8 cellular contexts compared by ENCODE assay signal in the genomic region with DNA sequence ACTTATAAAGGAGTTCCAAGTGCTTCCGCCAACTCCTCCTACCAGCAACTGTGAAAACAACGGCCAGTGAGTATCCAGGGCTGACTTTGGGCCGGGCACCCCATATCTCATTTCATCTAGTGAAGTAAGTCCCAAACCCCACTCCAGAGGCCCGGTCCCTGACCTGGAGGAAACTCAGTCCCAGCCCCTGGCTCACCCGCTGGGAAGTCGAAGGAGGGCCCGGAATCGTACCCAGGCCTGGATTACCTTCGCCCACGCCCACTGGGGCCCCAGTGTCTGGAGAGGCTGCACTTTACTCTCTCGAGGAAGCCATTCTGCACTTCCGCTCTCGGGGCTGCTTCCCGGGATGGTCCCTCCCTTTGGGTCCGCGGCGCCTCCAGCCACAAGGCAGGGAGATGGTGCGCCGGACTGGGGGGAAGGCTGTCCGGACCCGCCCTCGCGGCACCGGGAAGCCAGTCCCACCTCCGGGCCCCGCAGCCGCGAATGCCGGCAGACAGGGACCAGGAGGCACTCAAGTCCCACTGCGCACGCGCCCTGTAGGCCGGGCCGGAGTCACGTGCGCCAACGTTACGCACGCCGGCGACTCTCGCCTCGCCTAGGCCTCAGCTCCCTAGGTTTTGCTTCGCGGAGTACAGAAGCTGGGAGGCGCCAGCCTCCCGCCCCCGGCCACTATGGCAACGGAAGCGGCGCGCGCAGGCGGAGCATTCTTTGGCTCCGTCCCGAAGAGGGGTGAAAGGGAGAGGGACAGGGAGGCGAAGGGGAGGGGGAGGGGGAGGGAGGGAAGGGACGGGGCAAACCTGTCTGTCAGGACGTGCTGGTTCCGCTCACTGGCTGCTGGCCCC. TPM values are rescaled to one million over a fixed set of nuclear protein-coding genes. Genes with fewer than 3 reads are reported as not detected.
DNase-seq lines count a peak whose midpoint lies in the region; ATAC-seq lines count a peak whose summit lies in the region.

A gene with protein sequence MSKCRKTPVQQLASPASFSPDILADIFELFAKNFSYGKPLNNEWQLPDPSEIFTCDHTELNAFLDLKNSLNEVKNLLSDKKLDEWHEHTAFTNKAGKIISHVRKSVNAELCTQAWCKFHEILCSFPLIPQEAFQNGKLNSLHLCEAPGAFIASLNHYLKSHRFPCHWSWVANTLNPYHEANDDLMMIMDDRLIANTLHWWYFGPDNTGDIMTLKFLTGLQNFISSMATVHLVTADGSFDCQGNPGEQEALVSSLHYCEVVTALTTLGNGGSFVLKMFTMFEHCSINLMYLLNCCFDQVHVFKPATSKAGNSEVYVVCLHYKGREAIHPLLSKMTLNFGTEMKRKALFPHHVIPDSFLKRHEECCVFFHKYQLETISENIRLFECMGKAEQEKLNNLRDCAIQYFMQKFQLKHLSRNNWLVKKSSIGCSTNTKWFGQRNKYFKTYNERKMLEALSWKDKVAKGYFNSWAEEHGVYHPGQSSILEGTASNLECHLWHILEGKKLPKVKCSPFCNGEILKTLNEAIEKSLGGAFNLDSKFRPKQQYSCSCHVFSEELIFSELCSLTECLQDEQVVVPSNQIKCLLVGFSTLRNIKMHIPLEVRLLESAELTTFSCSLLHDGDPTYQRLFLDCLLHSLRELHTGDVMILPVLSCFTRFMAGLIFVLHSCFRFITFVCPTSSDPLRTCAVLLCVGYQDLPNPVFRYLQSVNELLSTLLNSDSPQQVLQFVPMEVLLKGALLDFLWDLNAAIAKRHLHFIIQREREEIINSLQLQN (minus strand): TSS at position 513 of the 842 bp plus-strand sequence. CDS start 3,482 bp downstream, outside the sequence.

- peak; percentile 92 for ATAC-seq in GM21825 (IDR thresholded peaks at IDR 0.05; ENCODE audit: unreplicated experiment)
- peak; percentile 97 for ATAC-seq in naive thymus-derived CD4-positive, alpha-beta T cell
- ATAC-seq in stimulated activated naive B cell treated with anti-CD40 and anti-IgM and Interleukin-4, amounts not matched to agents 10 μg/mL and 1 μg/mL and 100 μg/mL, for 72 hours (replicated peaks) = peak; percentile 93 to 94

- 0 out of 2 replicates have a peak, but pooled peaks cover 2% of the 10 kb centered on the region for H4K20me1 ChIP-seq in Karpas-422 (ENCODE audit: insufficient read depth, low read depth, low read length)

- H3K9me2 ChIP-seq in Karpas-422 (replicated peaks; ENCODE audit: insufficient read depth, low read length) = no peaks in the 10 kb centered on the region

- peak within 1 kb of the TSS; percentile 76 for H3K4me3 ChIP-seq in Karpas-422 (ENCODE audit: low read length)
- peak within 1 kb of the TSS; percentile 87 for H3K4me3 ChIP-seq in naive thymus-derived CD4-positive, alpha-beta T cell (ENCODE audit: low read length)

- no peaks in the 10 kb centered on the region for H3K9me3 ChIP-seq in Karpas-422 (ENCODE audit: low read length)
- peaks cover 0 to 16% (median 0%) of the 10 kb centered on the region in 3 experiments for H3K9me3 ChIP-seq in naive thymus-derived CD4-positive, alpha-beta T cell (ENCODE audit: control insufficient read depth in 2 of 3, low read length in 3 of 3)

- peak within 1 kb of the TSS; percentile 87 for H2AFZ ChIP-seq in Karpas-422 (ENCODE audit: low read length)

- H3K4me1 Mint-ChIP-seq in activated T-helper 1 cell treated with anti-CD3 and anti-CD28 coated beads, Interleukin-12 subunit alpha, Interleukin-12 subunit beta, Interleukin-2, Interleukin-4 antibody, amounts not matched to agents 30 ng/mL and 10 ng/mL and 1 ng/mL, durations not matched to agents 14 hours and 24 hours and 36 hours (ENCODE audit: low read depth) = peaks cover 26% of the 10 kb centered on the region
- peaks cover 21 to 36% (median 30%) of the 10 kb centered on the region in 7 donors for H3K4me1 Mint-ChIP-seq in naive thymus-derived CD4-positive, alpha-beta T cell
- H3K4me1 Mint-ChIP-seq in stimulated activated naive B cell treated with anti-CD40 and anti-IgM and Interleukin-4, amounts not matched to agents 10 μg/mL and 1 μg/mL and 100 μg/mL, for 72 hours = peaks cover 19 to 28% of the 10 kb centered on the region in 2 donors

- H3K36me3 ChIP-seq in Karpas-422 (ENCODE audit: insufficient read depth, low read length) = peaks cover 25% of the 10 kb centered on the region
- H3K36me3 ChIP-seq in naive thymus-derived CD4-positive, alpha-beta T cell (ENCODE audit: control insufficient read depth in 2 of 3, insufficient read depth in 3 of 3, low read length in 3 of 3) = peaks cover 0 to 33% (median 9%) of the 10 kb centered on the region in 3 experiments

- CTCF ChIA-PET in naive thymus-derived CD4-positive, alpha-beta T cell (lab: Charles Lee) = no interaction called here

- DNase-seq in DMS79 treated with DMSO at 0.1 percent for 48 hours (lab: John Stamatoyannopoulos, UW) (peak; percentile 82), Karpas-422 (peak; percentile 97), RKO (ENCODE audit: low spot score) (peak; percentile 98), fibroblast of gingiva (ENCODE audit: low read depth) (peak; percentile 98)
- DNase-seq in activated T-helper 1 cell treated with anti-CD3 and anti-CD28 coated beads, Interleukin-12 subunit alpha, Interleukin-12 subunit beta, Interleukin-2, Interleukin-4 antibody, amounts not matched to agents 30 ng/mL and 10 ng/mL and 1 ng/mL, durations not matched to agents 14 hours and 24 hours and 36 hours (ENCODE audit: low spot score) = peak; percentile 89
- peak; percentile 77 to 92 (median 87) for DNase-seq in naive thymus-derived CD4-positive, alpha-beta T cell
- peak; percentile 93 for DNase-seq in stimulated activated naive B cell treated with anti-CD40 and anti-IgM and Interleukin-4, amounts not matched to agents 10 μg/mL and 1 μg/mL and 100 μg/mL, for 72 hours

- H3K9me3 Mint-ChIP-seq in activated T-helper 1 cell treated with anti-CD3 and anti-CD28 coated beads, Interleukin-12 subunit alpha, Interleukin-12 subunit beta, Interleukin-2, Interleukin-4 antibody, amounts not matched to agents 30 ng/mL and 10 ng/mL and 1 ng/mL, durations not matched to agents 14 hours and 24 hours and 36 hours = peaks cover 3% of the 10 kb centered on the region
- peaks cover 0 to 42% (median 14%) of the 10 kb centered on the region in 11 donors for H3K9me3 Mint-ChIP-seq in naive thymus-derived CD4-positive, alpha-beta T cell
- H3K9me3 Mint-ChIP-seq in stimulated activated naive B cell treated with anti-CD40 and anti-IgM and Interleukin-4, amounts not matched to agents 10 μg/mL and 1 μg/mL and 100 μg/mL, for 72 hours = peaks cover 0 to 3% of the 10 kb centered on the region in 2 donors

- peak within 1 kb of the TSS; percentile 81 for H3K9ac ChIP-seq in Karpas-422 (ENCODE audit: low read length)

- H3K27me3 Mint-ChIP-seq in activated T-helper 1 cell treated with anti-CD3 and anti-CD28 coated beads, Interleukin-12 subunit alpha, Interleukin-12 subunit beta, Interleukin-2, Interleukin-4 antibody, amounts not matched to agents 30 ng/mL and 10 ng/mL and 1 ng/mL, durations not matched to agents 14 hours and 24 hours and 36 hours (ENCODE audit: insufficient read depth) = peaks cover 13% of the 10 kb centered on the region
- peaks cover 13 to 26% (median 19%) of the 10 kb centered on the region in 5 donors for H3K27me3 Mint-ChIP-seq in naive thymus-derived CD4-positive, alpha-beta T cell
- peaks cover 14 to 16% of the 10 kb centered on the region in 2 donors for H3K27me3 Mint-ChIP-seq in stimulated activated naive B cell treated with anti-CD40 and anti-IgM and Interleukin-4, amounts not matched to agents 10 μg/mL and 1 μg/mL and 100 μg/mL, for 72 hours

- peak within 1 kb of the TSS; percentile 90 for H3K27ac Mint-ChIP-seq in activated T-helper 1 cell treated with anti-CD3 and anti-CD28 coated beads, Interleukin-12 subunit alpha, Interleukin-12 subunit beta, Interleukin-2, Interleukin-4 antibody, amounts not matched to agents 30 ng/mL and 10 ng/mL and 1 ng/mL, durations not matched to agents 14 hours and 24 hours and 36 hours
- H3K27ac Mint-ChIP-seq in naive thymus-derived CD4-positive, alpha-beta T cell = peak within 1 kb of the TSS; percentile 75 to 95 (median 92)
- peak within 1 kb of the TSS; percentile 98 for H3K27ac Mint-ChIP-seq in stimulated activated naive B cell treated with anti-CD40 and anti-IgM and Interleukin-4, amounts not matched to agents 10 μg/mL and 1 μg/mL and 100 μg/mL, for 72 hours

- peak within 1 kb of the TSS; percentile 56 for H3K27ac ChIP-seq in Karpas-422 (ENCODE audit: low read length)
- peak within 1 kb of the TSS; percentile 82 for H3K27ac ChIP-seq in naive thymus-derived CD4-positive, alpha-beta T cell (ENCODE audit: low read depth, low read length)

- intact Hi-C loops in activated T-helper 1 cell treated with anti-CD3 and anti-CD28 coated beads, Interleukin-12 subunit alpha, Interleukin-12 subunit beta, Interleukin-2, Interleukin-4 antibody, amounts not matched to agents 30 ng/mL and 10 ng/mL and 1 ng/mL, durations not matched to agents 14 hours and 24 hours and 36 hours (cut with micrococcal nuclease) = loop anchor here (1.0 to 5.0 kb wide), 5 partner anchors 174 to 1378 kb away; a partner anchor contains a TSS
- intact Hi-C loops in naive thymus-derived CD4-positive, alpha-beta T cell (cut with micrococcal nuclease) = loop anchor here (1.0 to 5.0 kb wide), 10 partner anchors 173 to 857 kb away; a partner anchor contains a TSS

- POLR2A ChIA-PET in naive thymus-derived CD4-positive, alpha-beta T cell (lab: Charles Lee) = interaction anchor here (0.7 to 1.0 kb wide), 2 partner anchors 20 to 1527 kb away, joined by 4 to 6 read pairs; no protein-coding TSS in a partner anchor

- H3K4me2 ChIP-seq in Karpas-422 (ENCODE audit: low read depth, low read length, poor library complexity, severe bottlenecking) = peak within 1 kb of the TSS; percentile 91

- peaks cover 16% of the 10 kb centered on the region for H3K4me1 ChIP-seq in Karpas-422 (ENCODE audit: low read length)
- peaks cover 5 to 14% of the 10 kb centered on the region in 2 donors for H3K4me1 ChIP-seq in naive thymus-derived CD4-positive, alpha-beta T cell (ENCODE audit: control insufficient read depth in 2 of 2, insufficient read depth in 2 of 2, low read length in 2 of 2)

- no peaks in the 10 kb centered on the region for H3K27me3 ChIP-seq in Karpas-422 (ENCODE audit: low read length)
- no peaks in the 10 kb centered on the region for H3K27me3 ChIP-seq in naive thymus-derived CD4-positive, alpha-beta T cell (ENCODE audit: control insufficient read depth in 2 of 2, insufficient read depth in 2 of 2, low read length in 2 of 2)

- H3K4me3 Mint-ChIP-seq in activated T-helper 1 cell treated with anti-CD3 and anti-CD28 coated beads, Interleukin-12 subunit alpha, Interleukin-12 subunit beta, Interleukin-2, Interleukin-4 antibody, amounts not matched to agents 30 ng/mL and 10 ng/mL and 1 ng/mL, durations not matched to agents 14 hours and 24 hours and 36 hours = peak within 1 kb of the TSS; percentile 93
- peak within 1 kb of the TSS; percentile 81 to 93 (median 89) for H3K4me3 Mint-ChIP-seq in naive thymus-derived CD4-positive, alpha-beta T cell
- peak within 1 kb of the TSS; percentile 93 to 95 for H3K4me3 Mint-ChIP-seq in stimulated activated naive B cell treated with anti-CD40 and anti-IgM and Interleukin-4, amounts not matched to agents 10 μg/mL and 1 μg/mL and 100 μg/mL, for 72 hours

- peaks cover 33% of the 10 kb centered on the region for H3K36me3 Mint-ChIP-seq in activated T-helper 1 cell treated with anti-CD3 and anti-CD28 coated beads, Interleukin-12 subunit alpha, Interleukin-12 subunit beta, Interleukin-2, Interleukin-4 antibody, amounts not matched to agents 30 ng/mL and 10 ng/mL and 1 ng/mL, durations not matched to agents 14 hours and 24 hours and 36 hours (ENCODE audit: low read depth)
- H3K36me3 Mint-ChIP-seq in naive thymus-derived CD4-positive, alpha-beta T cell = peaks cover 22 to 45% (median 39%) of the 10 kb centered on the region in 5 donors
- H3K36me3 Mint-ChIP-seq in stimulated activated naive B cell treated with anti-CD40 and anti-IgM and Interleukin-4, amounts not matched to agents 10 μg/mL and 1 μg/mL and 100 μg/mL, for 72 hours = peaks cover 23 to 35% of the 10 kb centered on the region in 2 donors

- H3K79me2 ChIP-seq in Karpas-422 (ENCODE audit: low read length) = peaks cover 11% of the 10 kb centered on the region

RNA-seq across cellular contexts. Expression of the gene that starts here (rescaled TPM):
- total RNA-seq in Karpas-422 (2014; rRNA removed; shearing (Covaris generic); ENCODE audit: low replicate concordance) = 14.6 and 44.5 TPM in 2 replicates
- 18.2 and 20.7 TPM in 2 replicates for total RNA-seq in activated T-helper 1 cell treated with anti-CD3 and anti-CD28 coated beads, Interleukin-12 subunit alpha, Interleukin-12 subunit beta, Interleukin-2, Interleukin-4 antibody, amounts not matched to agents 30 ng/mL and 10 ng/mL and 1 ng/mL, durations not matched to agents 14 hours and 24 hours and 36 hours
- 10 to 100 TPM in 4 of 5 experiments, 1 to 10 TPM in 1; 8.0 to 28.2 (median 22.3) TPM for total RNA-seq in naive thymus-derived CD4-positive, alpha-beta T cell
- polyA plus RNA-seq in naive thymus-derived CD4-positive, alpha-beta T cell = 10 to 100 TPM; 19.5 to 28.8 TPM

Comparison
In these comparisons a context has a peak if more than half of its experiments do, and no peak if none do; other contexts are left out.
1. Peak in every context shown above with its lines: DNase-seq, ATAC-seq, H3K4me3 ChIP-seq and H3K27ac ChIP-seq.